Comparison of ENCODE assay signal across 1 cellular context in the genomic region with DNA sequence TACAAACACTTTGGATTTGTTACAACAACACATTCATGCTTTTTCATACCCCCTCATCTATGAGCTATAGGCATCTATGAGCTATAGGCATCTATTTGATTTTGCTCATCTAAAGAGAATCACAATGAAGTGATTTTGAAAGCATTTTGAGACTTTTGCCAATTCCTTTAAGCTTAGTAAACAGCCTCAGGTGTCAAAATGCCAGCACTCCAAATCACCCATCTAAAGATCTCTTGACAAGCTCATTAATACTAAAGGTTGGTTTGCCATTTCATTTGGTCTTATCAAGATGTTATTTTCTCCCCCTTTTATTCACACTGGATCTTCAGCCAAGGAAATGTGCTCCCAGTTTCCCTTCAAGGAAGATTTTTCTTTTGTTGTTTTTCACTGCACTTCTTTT.
TF ChIP-seq lines count a peak whose summit lies in the region.

No MANE protein-coding gene starts in this region.

TF ChIP-seq in GM23338, 12 proteins besides CTCF, POLR2A, EP300 and RAD21 (continued from another document):
- TF ChIP-seq, protein P1, sequence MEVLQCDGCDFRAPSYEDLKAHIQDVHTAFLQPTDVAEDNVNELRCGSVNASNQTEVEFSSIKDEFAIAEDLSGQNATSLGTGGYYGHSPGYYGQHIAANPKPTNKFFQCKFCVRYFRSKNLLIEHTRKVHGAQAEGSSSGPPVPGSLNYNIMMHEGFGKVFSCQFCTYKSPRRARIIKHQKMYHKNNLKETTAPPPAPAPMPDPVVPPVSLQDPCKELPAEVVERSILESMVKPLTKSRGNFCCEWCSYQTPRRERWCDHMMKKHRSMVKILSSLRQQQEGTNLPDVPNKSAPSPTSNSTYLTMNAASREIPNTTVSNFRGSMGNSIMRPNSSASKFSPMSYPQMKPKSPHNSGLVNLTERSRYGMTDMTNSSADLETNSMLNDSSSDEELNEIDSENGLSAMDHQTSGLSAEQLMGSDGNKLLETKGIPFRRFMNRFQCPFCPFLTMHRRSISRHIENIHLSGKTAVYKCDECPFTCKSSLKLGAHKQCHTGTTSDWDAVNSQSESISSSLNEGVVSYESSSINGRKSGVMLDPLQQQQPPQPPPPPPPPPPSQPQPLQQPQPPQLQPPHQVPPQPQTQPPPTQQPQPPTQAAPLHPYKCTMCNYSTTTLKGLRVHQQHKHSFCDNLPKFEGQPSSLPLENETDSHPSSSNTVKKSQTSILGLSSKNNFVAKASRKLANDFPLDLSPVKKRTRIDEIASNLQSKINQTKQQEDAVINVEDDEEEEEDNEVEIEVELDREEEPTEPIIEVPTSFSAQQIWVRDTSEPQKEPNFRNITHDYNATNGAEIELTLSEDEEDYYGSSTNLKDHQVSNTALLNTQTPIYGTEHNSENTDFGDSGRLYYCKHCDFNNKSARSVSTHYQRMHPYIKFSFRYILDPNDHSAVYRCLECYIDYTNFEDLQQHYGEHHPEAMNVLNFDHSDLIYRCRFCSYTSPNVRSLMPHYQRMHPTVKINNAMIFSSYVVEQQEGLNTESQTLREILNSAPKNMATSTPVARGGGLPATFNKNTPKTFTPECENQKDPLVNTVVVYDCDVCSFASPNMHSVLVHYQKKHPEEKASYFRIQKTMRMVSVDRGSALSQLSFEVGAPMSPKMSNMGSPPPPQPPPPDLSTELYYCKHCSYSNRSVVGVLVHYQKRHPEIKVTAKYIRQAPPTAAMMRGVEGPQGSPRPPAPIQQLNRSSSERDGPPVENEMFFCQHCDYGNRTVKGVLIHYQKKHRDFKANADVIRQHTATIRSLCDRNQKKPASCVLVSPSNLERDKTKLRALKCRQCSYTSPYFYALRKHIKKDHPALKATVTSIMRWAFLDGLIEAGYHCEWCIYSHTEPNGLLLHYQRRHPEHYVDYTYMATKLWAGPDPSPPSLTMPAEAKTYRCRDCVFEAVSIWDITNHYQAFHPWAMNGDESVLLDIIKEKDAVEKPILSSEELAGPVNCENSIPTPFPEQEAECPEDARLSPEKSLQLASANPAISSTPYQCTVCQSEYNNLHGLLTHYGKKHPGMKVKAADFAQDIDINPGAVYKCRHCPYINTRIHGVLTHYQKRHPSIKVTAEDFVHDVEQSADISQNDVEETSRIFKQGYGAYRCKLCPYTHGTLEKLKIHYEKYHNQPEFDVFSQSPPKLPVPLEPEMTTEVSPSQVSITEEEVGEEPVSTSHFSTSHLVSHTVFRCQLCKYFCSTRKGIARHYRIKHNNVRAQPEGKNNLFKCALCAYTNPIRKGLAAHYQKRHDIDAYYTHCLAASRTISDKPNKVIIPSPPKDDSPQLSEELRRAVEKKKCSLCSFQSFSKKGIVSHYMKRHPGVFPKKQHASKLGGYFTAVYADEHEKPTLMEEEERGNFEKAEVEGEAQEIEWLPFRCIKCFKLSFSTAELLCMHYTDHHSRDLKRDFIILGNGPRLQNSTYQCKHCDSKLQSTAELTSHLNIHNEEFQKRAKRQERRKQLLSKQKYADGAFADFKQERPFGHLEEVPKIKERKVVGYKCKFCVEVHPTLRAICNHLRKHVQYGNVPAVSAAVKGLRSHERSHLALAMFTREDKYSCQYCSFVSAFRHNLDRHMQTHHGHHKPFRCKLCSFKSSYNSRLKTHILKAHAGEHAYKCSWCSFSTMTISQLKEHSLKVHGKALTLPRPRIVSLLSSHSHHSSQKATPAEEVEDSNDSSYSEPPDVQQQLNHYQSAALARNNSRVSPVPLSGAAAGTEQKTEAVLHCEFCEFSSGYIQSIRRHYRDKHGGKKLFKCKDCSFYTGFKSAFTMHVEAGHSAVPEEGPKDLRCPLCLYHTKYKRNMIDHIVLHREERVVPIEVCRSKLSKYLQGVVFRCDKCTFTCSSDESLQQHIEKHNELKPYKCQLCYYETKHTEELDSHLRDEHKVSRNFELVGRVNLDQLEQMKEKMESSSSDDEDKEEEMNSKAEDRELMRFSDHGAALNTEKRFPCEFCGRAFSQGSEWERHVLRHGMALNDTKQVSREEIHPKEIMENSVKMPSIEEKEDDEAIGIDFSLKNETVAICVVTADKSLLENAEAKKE (CRISPR knock-in tag; IDR thresholded peaks at IDR 0.05), result no peak
- TF ChIP-seq, protein P2, sequence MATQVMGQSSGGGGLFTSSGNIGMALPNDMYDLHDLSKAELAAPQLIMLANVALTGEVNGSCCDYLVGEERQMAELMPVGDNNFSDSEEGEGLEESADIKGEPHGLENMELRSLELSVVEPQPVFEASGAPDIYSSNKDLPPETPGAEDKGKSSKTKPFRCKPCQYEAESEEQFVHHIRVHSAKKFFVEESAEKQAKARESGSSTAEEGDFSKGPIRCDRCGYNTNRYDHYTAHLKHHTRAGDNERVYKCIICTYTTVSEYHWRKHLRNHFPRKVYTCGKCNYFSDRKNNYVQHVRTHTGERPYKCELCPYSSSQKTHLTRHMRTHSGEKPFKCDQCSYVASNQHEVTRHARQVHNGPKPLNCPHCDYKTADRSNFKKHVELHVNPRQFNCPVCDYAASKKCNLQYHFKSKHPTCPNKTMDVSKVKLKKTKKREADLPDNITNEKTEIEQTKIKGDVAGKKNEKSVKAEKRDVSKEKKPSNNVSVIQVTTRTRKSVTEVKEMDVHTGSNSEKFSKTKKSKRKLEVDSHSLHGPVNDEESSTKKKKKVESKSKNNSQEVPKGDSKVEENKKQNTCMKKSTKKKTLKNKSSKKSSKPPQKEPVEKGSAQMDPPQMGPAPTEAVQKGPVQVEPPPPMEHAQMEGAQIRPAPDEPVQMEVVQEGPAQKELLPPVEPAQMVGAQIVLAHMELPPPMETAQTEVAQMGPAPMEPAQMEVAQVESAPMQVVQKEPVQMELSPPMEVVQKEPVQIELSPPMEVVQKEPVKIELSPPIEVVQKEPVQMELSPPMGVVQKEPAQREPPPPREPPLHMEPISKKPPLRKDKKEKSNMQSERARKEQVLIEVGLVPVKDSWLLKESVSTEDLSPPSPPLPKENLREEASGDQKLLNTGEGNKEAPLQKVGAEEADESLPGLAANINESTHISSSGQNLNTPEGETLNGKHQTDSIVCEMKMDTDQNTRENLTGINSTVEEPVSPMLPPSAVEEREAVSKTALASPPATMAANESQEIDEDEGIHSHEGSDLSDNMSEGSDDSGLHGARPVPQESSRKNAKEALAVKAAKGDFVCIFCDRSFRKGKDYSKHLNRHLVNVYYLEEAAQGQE (IDR thresholded peaks at IDR 0.05; ENCODE audit: unreplicated experiment), result no peak
- TF ChIP-seq, protein P3, sequence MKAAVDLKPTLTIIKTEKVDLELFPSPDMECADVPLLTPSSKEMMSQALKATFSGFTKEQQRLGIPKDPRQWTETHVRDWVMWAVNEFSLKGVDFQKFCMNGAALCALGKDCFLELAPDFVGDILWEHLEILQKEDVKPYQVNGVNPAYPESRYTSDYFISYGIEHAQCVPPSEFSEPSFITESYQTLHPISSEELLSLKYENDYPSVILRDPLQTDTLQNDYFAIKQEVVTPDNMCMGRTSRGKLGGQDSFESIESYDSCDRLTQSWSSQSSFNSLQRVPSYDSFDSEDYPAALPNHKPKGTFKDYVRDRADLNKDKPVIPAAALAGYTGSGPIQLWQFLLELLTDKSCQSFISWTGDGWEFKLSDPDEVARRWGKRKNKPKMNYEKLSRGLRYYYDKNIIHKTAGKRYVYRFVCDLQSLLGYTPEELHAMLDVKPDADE (IDR thresholded peaks at IDR 0.05), result no peak
- TF ChIP-seq POLR2AphosphoS5 (IDR thresholded peaks at IDR 0.05; ENCODE audit: low read depth) (no peak), ZNF331 (CRISPR knock-in tag; IDR thresholded peaks at IDR 0.05; ENCODE audit: low read depth) (no peak), EZH2phosphoT487 (IDR thresholded peaks at IDR 0.05; ENCODE audit: unreplicated experiment) (no peak), NANOG (IDR thresholded peaks at IDR 0.05; ENCODE audit: borderline replicate concordance) (no peak)
